In the genomic region with DNA sequence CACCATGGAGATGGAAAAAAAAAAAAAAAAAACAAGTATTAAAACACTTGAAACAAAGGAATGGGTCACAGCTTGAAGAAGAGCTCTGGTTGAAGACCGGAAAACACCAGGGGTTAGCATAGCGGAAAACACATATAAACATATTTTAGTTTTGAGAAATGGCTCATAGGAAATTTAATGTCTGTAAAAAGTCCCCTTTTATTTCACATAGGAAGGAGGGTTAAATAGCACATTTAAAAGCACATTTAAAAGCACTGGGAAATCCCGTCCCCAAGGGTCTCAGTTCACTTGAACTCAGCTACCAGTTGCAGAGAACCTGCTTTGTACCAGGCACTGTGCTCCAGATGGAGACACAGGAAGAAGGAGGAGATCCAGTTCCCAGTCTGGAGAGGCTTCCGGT, we compare ENCODE assay signal across 7 cellular contexts.
"Had no signal": no experiment of that assay in that cellular context is flagged by ENCODE, and none has a peak within 500 bp of the region (broad histone marks: within the 10 kb centered on the region; RNA-seq: fewer than 3 reads in every experiment).

No MANE protein-coding gene starts in this region.

- H3K27ac ChIP-seq: GM23248 had no signal

- H2AFZ ChIP-seq: GM23248 had no signal

- ATAC-seq: K562 had no signal

- H3K4me3 ChIP-seq: GM23248, K562 had no signal

- H3K9ac ChIP-seq: GM23248 had no signal

- DNase-seq: GM23248, GOT3, H7, HCEC 1CT, IMR-90, KG1 had no signal
